Comparison of ENCODE assay signal across 1 cellular context in genomic region chr1:149175812-149176211, GRCh38.
TF ChIP-seq lines count a peak whose summit lies in the region.

No MANE protein-coding gene starts in this region.

TF ChIP-seq in K562, 482 proteins besides CTCF, POLR2A, EP300 and RAD21:
- TF ChIP-seq ZNF263 (CRISPR knock-in tag; IDR thresholded peaks at IDR 0.05; ENCODE audit: borderline replicate concordance) = peak; percentile 68; the same call in 1 of the 2 replicates
- peak; percentile 48 for TF ChIP-seq EGR1 (conservative IDR thresholded peaks at IDR 0.05)
TF ChIP-seq in K562: peak in this region for 2; not testable (repeated sequence) for 480.
